Comparison of ENCODE assay signal across 1 cellular context in the genomic region with DNA sequence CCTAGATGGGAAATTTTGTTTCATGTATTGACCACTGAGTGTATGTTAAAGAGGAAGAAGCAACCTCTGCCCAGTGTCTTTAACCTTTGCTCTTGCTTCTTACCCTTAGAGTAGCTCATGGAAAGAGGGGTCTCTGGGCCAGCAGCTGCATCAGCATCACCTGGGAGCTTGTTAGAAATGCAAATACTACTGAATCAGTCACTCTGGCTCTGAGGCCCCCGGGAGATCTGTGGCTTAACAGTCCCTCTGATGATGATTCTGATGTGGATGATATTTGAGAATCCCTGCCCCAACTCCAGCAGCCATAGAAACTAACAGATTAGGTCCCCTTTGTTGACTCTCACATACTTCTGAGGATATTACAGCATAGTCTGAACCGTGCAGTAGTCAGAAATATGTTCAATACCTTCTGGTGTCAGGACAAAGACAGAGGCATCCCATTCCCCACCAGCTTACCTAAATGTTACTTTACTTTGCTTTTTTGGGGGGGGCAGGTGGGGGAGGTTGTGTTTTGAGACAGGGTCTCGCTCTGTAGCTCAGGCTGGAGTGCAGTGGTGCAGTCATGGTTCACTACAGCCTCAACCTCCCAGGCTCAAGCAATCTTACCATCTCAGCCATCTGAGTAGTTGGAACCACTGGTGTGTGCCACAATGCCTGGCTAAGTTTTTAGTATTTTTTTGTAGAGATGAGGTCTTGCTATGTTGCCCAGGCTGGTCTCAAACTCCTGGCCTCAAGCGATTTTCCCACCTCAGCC.
TF ChIP-seq lines count a peak whose summit lies in the region.

No MANE protein-coding gene starts in this region.

TF ChIP-seq in SK-N-SH, 30 proteins besides CTCF, POLR2A, EP300 and RAD21 (continued from another document):
- TF ChIP-seq REST (IDR thresholded peaks at IDR 0.05; ENCODE audit: low read depth, low read length) (no peak), USF2 (IDR thresholded peaks at IDR 0.05; ENCODE audit: borderline replicate concordance, low read depth, low read length) (no peak), FOXM1 (IDR thresholded peaks at IDR 0.05; ENCODE audit: low read depth) (no peak), FOSL2 (IDR thresholded peaks at IDR 0.05; ENCODE audit: borderline replicate concordance, low read depth) (no peak), ZBTB33 (IDR thresholded peaks at IDR 0.05; ENCODE audit: borderline replicate concordance, low read depth) (no peak), CHD2 (IDR thresholded peaks at IDR 0.05; ENCODE audit: low read length, partially characterized antibody) (no peak), FOXJ3 (CRISPR knock-in tag; IDR thresholded peaks at IDR 0.05) (no peak), TAF1 (IDR thresholded peaks at IDR 0.05; ENCODE audit: borderline replicate concordance, low read depth, low read length) (no peak), NRF1 (IDR thresholded peaks at IDR 0.05; ENCODE audit: low read depth, low read length) (no peak), NFIC (IDR thresholded peaks at IDR 0.05; ENCODE audit: borderline replicate concordance) (no peak), YY1 (IDR thresholded peaks at IDR 0.05; ENCODE audit: low read depth) (no peak)
- TF ChIP-seq, protein P1, sequence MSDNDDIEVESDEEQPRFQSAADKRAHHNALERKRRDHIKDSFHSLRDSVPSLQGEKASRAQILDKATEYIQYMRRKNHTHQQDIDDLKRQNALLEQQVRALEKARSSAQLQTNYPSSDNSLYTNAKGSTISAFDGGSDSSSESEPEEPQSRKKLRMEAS (IDR thresholded peaks at IDR 0.05; ENCODE audit: low read depth) = no peak
- TF ChIP-seq, protein P2, sequence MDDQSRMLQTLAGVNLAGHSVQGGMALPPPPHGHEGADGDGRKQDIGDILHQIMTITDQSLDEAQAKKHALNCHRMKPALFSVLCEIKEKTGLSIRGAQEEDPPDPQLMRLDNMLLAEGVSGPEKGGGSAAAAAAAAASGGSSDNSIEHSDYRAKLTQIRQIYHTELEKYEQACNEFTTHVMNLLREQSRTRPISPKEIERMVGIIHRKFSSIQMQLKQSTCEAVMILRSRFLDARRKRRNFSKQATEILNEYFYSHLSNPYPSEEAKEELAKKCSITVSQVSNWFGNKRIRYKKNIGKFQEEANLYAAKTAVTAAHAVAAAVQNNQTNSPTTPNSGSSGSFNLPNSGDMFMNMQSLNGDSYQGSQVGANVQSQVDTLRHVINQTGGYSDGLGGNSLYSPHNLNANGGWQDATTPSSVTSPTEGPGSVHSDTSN (IDR thresholded peaks at IDR 0.05) = no peak
